9 cellular contexts compared by ENCODE assay signal in genomic region chr2:121944072-121944829, GRCh38.
DNase-seq lines count a peak whose midpoint lies in the region; ATAC-seq, FAIRE-seq and TF ChIP-seq lines count a peak whose summit lies in the region.
"Had no signal": no experiment of that assay in that cellular context is flagged by ENCODE, and none has a peak within 500 bp of the region (broad histone marks: within the 10 kb centered on the region; RNA-seq: fewer than 3 reads in every experiment).

No MANE protein-coding gene starts in this region.

- TF ChIP-seq CTCF in psoas muscle (IDR thresholded peaks at IDR 0.05), result no peak

- H3K4me3 ChIP-seq in GM23248, result peak overlapping the region; percentile 27
- no peak overlapping the region for H3K4me3 ChIP-seq in psoas muscle

- FAIRE-seq in RCC 7860 (lab: Jason Lieb, UNC), result no peak

- in situ Hi-C loops in GM23248 (cut with MboI) (no loop called here), ACHN (cut with HindIII; ENCODE audit: low pct_ligation_motif_present, low pct_unique_long_range_greater_than_20kb, low sequenced_read_pairs) (no loop called here)

- DNase-seq in GM23248 (peak; percentile 95), RCC 7860 (ENCODE audit: low spot score) (peak; percentile 24), fibroblast of peridontal ligament (ENCODE audit: extremely low read depth) (peak; percentile 20), psoas muscle (peak in 1 of 2 donors; percentile 17), ACHN (no peak)
- no peak for DNase-seq in activated CD4-positive, alpha-beta T cell treated with anti-CD3 and anti-CD28 coated beads for 1 hour
- DNase-seq: natural killer cell had no signal

- H3K9ac ChIP-seq in GM23248, result peak overlapping the region; percentile 33

- WGBS in GM23248 (ENCODE audit: low coverage in 1 of 2, low lambda C conversion rate in 2 of 2, missing lambda C conversion rate in 2 of 2), 2 experiments, result 1 to 2% methylated on average over 7 of the region's 7 CpGs
- WGBS in psoas muscle, 3 donors, result 10 to 20% (median 17%) methylated on average over 7 of the region's 7 CpGs

- peak overlapping the region; percentile 86 for H3K27ac ChIP-seq in GM23248
- no peak overlapping the region for H3K27ac ChIP-seq in psoas muscle

- intact Hi-C loops in psoas muscle (cut with DNase I), result no loop called here

- no peaks in the 10 kb centered on the region for H4K20me1 ChIP-seq in GM23248 (ENCODE audit: insufficient read depth)

- no peaks in the 10 kb centered on the region for H3K79me2 ChIP-seq in GM23248 (ENCODE audit: insufficient read depth)

- peak overlapping the region; percentile 58 for H3K4me2 ChIP-seq in GM23248 (ENCODE audit: unreplicated experiment)

- ATAC-seq in psoas muscle (peak in 3 of 4 donors; percentile 56 to 76 (median 73)), HG03457 (IDR thresholded peaks at IDR 0.05; ENCODE audit: unreplicated experiment) (no peak), GM18867 (IDR thresholded peaks at IDR 0.05; ENCODE audit: unreplicated experiment) (no peak)
- ATAC-seq: natural killer cell had no signal

- H3K4me1 ChIP-seq in GM23248 (ENCODE audit: insufficient read depth) (peaks cover 24% of the 10 kb centered on the region), psoas muscle (no peaks in the 10 kb centered on the region)

- H3K9me2 ChIP-seq in GM23248 (ENCODE audit: insufficient read depth), result no peaks in the 10 kb centered on the region

- H3F3A ChIP-seq in GM23248 (ENCODE audit: insufficient read depth), result peaks cover 24% of the 10 kb centered on the region

- H3K9me3 ChIP-seq in GM23248 (ENCODE audit: low read depth) (no peaks in the 10 kb centered on the region), psoas muscle (no peaks in the 10 kb centered on the region)

- no peak overlapping the region for H2AFZ ChIP-seq in GM23248

- H3K27me3 ChIP-seq in GM23248 (replicated peaks; ENCODE audit: insufficient read depth) (no peaks in the 10 kb centered on the region), psoas muscle (ENCODE audit: insufficient read depth in 3 of 3, low read length in 2 of 3) (no peaks in the 10 kb centered on the region)

- H3K36me3 ChIP-seq in GM23248 (ENCODE audit: low read depth), result no peaks in the 10 kb centered on the region
- no peaks in the 10 kb centered on the region for H3K36me3 ChIP-seq in psoas muscle (ENCODE audit: insufficient read depth in 1 of 2, low read depth in 1 of 2)

Comparison
In these comparisons a context has a peak if more than half of its experiments do, and no peak if none do; other contexts are left out.
1. DNase-seq: peak in GM23248 (single experiment), RCC 7860 (single experiment) and fibroblast of peridontal ligament (single experiment); none in ACHN (single experiment) and activated CD4-positive, alpha-beta T cell treated with anti-CD3 and anti-CD28 coated beads for 1 hour (single experiment).
2. ATAC-seq: peak in psoas muscle (3 of 4); none in HG03457 (single experiment) and GM18867 (single experiment).